ENCODE assay signal across 1 cellular context in genomic region chr3:66133853-66134445, GRCh38.
TF ChIP-seq lines count a peak whose summit lies in the region.

No MANE protein-coding gene starts in this region.

TF ChIP-seq in H1, 55 proteins besides CTCF, POLR2A, EP300 and RAD21:
- TF ChIP-seq, protein P1, sequence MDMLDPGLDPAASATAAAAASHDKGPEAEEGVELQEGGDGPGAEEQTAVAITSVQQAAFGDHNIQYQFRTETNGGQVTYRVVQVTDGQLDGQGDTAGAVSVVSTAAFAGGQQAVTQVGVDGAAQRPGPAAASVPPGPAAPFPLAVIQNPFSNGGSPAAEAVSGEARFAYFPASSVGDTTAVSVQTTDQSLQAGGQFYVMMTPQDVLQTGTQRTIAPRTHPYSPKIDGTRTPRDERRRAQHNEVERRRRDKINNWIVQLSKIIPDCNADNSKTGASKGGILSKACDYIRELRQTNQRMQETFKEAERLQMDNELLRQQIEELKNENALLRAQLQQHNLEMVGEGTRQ (IDR thresholded peaks at IDR 0.05; ENCODE audit: low read length), result no peak
- no peak for TF ChIP-seq BRCA1 (IDR thresholded peaks at IDR 0.05; ENCODE audit: low read depth, low read length)
- no peak for TF ChIP-seq SP4 (IDR thresholded peaks at IDR 0.05; ENCODE audit: low read length)
- peak; percentile 80 for TF ChIP-seq MAFK (IDR thresholded peaks at IDR 0.05; ENCODE audit: low read depth, low read length)
